In genomic region chr10:44300666-44301649, GRCh38 we compare ENCODE assay signal across 9 cellular contexts.
A peak's percentile ranks its signal among the peaks of the same experiment; 100 is the strongest.
DNase-seq lines count a peak whose midpoint lies in the region; ATAC-seq, FAIRE-seq and TF ChIP-seq lines count a peak whose summit lies in the region.
"Had no signal": no experiment of that assay in that cellular context is flagged by ENCODE, and none has a peak within 500 bp of the region (broad histone marks: within the 10 kb centered on the region; RNA-seq: fewer than 3 reads in every experiment).

No MANE protein-coding gene starts in this region.

- no peak overlapping the region for H3K4me3 ChIP-seq in transverse colon
- H3K4me3 ChIP-seq: lung had no signal

- in situ Hi-C loops in transverse colon (cut with MboI; ENCODE audit: low pct_ligation_motif_present in 1 of 4, low pct_unique_long_range_greater_than_20kb in 1 of 4, low sequenced_read_pairs in 3 of 4) = loop anchor here in 3 of 4 donors (25.0 kb wide), 2 partner anchors 561 to 614 kb away; no protein-coding TSS in a partner anchor

- FAIRE-seq in D721Med (lab: Jason Lieb, UNC) = no peak

- ATAC-seq in GM18508 (IDR thresholded peaks at IDR 0.05; ENCODE audit: insufficient read depth, unreplicated experiment) = peak; percentile 84

- DNase-seq in HEK293T (ENCODE audit: extremely low spot score) (no peak), NCI-H2029 treated with DMSO at 0.1 percent for 48 hours (lab: John Stamatoyannopoulos, UW) (peak; percentile 18), fibroblast of gingiva (ENCODE audit: low read depth) (peak; percentile 95), D721Med (ENCODE audit: insufficient read length, low spot score) (no peak), putamen (ENCODE audit: low spot score) (no peak), NCI-H187 (lab: John Stamatoyannopoulos, UW) (no peak), transverse colon (no peak)

- POLR2A ChIA-PET in HEK293T (lab: Yijun Ruan, JAX) = interaction anchor here (0.7 kb wide), 1 partner anchor 21 kb away, joined by 3 read pairs; no protein-coding TSS in a partner anchor

- H3K4me1 ChIP-seq in transverse colon = no peaks in the 10 kb centered on the region

- no peaks in the 10 kb centered on the region for H3K9me3 ChIP-seq in transverse colon

- no peak for TF ChIP-seq CTCF in D721Med (IDR thresholded peaks at IDR 0.05; ENCODE audit: insufficient read depth, missing control alignments)
- no peak for TF ChIP-seq CTCF in transverse colon (IDR thresholded peaks at IDR 0.05)

- no peaks in the 10 kb centered on the region for H3K27me3 ChIP-seq in transverse colon

- no peak overlapping the region for H3K27ac ChIP-seq in transverse colon

- no peaks in the 10 kb centered on the region for H3K36me3 ChIP-seq in transverse colon

- intact Hi-C loops in transverse colon (cut with DNase I; ENCODE audit: low total_unique reads) = no loop called here

- no peak for TF ChIP-seq POLR2A in transverse colon (IDR thresholded peaks at IDR 0.05)

- TF ChIP-seq EP300 in transverse colon (IDR thresholded peaks at IDR 0.05; ENCODE audit: low read depth) = no peak

- CTCF ChIA-PET in HEK293T (lab: Yijun Ruan, JAX) = interaction anchor here (0.6 to 0.7 kb wide), 2 partner anchors 561 to 608 kb away, joined by 3 to 4 read pairs; no protein-coding TSS in a partner anchor

- WGBS in transverse colon (ENCODE audit: low coverage in 1 of 2), 2 donors = 60 to 64% methylated on average over 4 to 7 of the region's 7 CpGs

TF ChIP-seq in HEK293T, 16 proteins besides CTCF, POLR2A, EP300 and RAD21:
- TF ChIP-seq L3MBTL2 (conservative IDR thresholded peaks at IDR 0.05) = no peak
- TF ChIP-seq PKNOX1 (IDR thresholded peaks at IDR 0.05) = peak; percentile 53; the same call in 1 of the 2 replicates

Comparison
In these comparisons a context has a peak if more than half of its experiments do, and no peak if none do; other contexts are left out.
1. DNase-seq: peak in NCI-H2029 treated with DMSO at 0.1 percent for 48 hours (single experiment) and fibroblast of gingiva (single experiment); none in HEK293T (single experiment), D721Med (single experiment), putamen (single experiment), NCI-H187 (0 of 2) and transverse colon (single experiment).